ENCODE assay signal across 1 cellular context in the genomic region with DNA sequence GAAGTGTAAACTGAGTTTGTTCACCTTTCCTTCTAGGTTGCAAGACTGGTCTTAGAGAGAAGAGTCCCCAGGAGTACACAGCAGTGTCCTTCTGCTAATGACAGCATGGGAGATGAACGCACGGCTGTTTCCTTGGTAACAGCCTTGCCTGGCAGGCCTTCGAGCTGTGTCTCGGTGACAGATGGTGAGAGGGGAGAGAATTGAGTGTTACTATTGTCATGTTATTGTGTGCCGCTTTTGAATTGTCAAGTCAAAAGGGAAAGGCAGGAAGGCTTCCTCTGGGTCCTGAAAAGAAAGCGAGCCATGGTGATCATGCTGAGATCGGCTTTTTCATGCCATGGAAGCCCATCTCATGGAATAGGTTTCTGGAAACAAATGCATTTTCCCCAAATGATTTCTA. TPM values are rescaled to one million over a fixed set of nuclear protein-coding genes. Genes with fewer than 3 reads are reported as not detected.
"Had no signal": no experiment of that assay in that cellular context is flagged by ENCODE, and none has a peak within 500 bp of the region (broad histone marks: within the 10 kb centered on the region; RNA-seq: fewer than 3 reads in every experiment).

No MANE protein-coding gene starts in this region.

RNA-seq across cellular contexts. Expression of a gene that starts 32.5 kb away (rescaled TPM):
- total RNA-seq: astrocyte had no signal
